Comparison of ENCODE assay signal across 8 cellular contexts in the genomic region with DNA sequence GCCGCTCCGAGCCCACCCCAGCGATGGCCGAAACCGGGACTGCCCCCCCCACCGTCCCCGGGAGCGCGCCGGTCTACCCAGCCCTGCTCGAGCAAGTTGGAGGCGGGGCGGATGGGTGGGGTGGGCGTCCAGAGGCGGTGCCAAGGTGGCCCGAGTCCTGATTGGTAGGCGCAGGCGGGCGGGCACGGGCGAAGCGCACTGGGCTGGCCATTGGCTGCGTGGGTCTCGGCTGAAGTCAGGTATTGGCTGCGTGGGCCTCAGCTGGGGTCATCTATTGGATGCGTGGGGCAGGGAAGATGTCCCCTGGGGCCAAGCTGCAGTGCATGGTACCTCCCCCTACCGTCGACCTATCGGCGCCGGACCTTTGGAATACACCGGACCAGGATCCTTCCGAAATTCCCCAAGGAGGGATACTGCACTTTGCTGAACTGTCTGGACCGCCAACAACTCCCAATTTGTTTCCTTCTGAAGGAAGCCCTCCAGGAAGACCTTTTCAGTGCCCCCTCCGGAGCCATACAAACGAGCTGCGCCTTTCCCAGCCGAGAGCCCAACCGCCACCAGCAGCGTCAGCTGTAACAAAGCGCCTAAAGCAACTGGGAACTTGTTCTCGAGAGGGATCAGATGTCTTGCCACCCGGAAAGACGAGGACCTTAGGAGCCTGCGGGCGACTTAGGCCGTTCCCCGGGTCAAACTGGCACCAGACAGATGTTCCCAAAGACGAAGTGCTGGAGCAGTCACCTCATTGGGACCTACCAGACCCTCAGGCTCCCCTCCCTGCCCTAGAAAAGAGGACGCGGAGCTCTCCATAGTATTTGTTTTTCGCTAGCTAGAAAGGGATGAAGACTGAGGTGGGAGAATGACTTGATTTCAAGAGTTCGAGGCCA. TPM values are rescaled to one million over a fixed set of nuclear protein-coding genes. Genes with fewer than 3 reads are reported as not detected.
DNase-seq lines count a peak whose midpoint lies in the region; ATAC-seq and TF ChIP-seq lines count a peak whose summit lies in the region.

A gene with protein sequence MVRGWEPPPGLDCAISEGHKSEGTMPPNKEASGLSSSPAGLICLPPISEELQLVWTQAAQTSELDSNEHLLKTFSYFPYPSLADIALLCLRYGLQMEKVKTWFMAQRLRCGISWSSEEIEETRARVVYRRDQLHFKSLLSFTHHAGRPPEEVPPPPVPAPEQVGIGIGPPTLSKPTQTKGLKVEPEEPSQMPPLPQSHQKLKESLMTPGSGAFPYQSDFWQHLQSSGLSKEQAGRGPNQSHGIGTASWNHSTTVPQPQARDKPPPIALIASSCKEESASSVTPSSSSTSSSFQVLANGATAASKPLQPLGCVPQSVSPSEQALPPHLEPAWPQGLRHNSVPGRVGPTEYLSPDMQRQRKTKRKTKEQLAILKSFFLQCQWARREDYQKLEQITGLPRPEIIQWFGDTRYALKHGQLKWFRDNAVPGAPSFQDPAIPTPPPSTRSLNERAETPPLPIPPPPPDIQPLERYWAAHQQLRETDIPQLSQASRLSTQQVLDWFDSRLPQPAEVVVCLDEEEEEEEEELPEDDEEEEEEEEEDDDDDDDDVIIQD (minus strand): TSS at position 113 of the 884 bp plus-strand sequence. CDS start 180 bp downstream, outside the sequence.

- H3K4me1 Mint-ChIP-seq in chondrocyte (ENCODE audit: low read depth): peaks cover 23% of the 10 kb centered on the region

- DNase-seq in AML-193 (lab: John Stamatoyannopoulos, UW): peak; percentile 94 to 95
- peak; percentile 95 for DNase-seq in NCI-H510A (lab: John Stamatoyannopoulos, UW)
- DNase-seq in activated CD4-positive, alpha-beta T cell treated with anti-CD3 and anti-CD28 coated beads for 1 hour: peak; percentile 95
- peak; percentile 99 for DNase-seq in chondrocyte (ENCODE audit: low spot score)
- DNase-seq in kidney tubule cell (ENCODE audit: low spot score): peak; percentile 99
- DNase-seq in stimulated activated CD4-positive, alpha-beta T cell treated with anti-CD3 and anti-CD28 coated beads, Interleukin-1b, Interleukin-23, amount 100 ng/mL, for 24 hours (ENCODE audit: low read depth in 4 of 4, low spot score in 1 of 4): peak; percentile 92 to 99 (median 98)

- TF ChIP-seq POLR2A in GM19099 (IDR thresholded peaks at IDR 0.05; ENCODE audit: extremely low read depth, insufficient read length, low read depth): peak; percentile 76

- ATAC-seq in HG03432 (IDR thresholded peaks at IDR 0.05; ENCODE audit: unreplicated experiment): peak; percentile 99

- H3K36me3 Mint-ChIP-seq in chondrocyte (ENCODE audit: low read depth): no peaks in the 10 kb centered on the region

- TF ChIP-seq CTCF in chondrocyte (IDR thresholded peaks at IDR 0.05): peak; percentile 55

- H3K4me3 Mint-ChIP-seq in chondrocyte (ENCODE audit: unreplicated experiment): peak within 1 kb of the TSS; percentile 91

- peaks cover 2% of the 10 kb centered on the region for H3K27me3 Mint-ChIP-seq in chondrocyte (ENCODE audit: low read depth)

- H3K9me3 Mint-ChIP-seq in chondrocyte (ENCODE audit: low read depth): no peaks in the 10 kb centered on the region

- peak within 1 kb of the TSS; percentile 98 for H3K27ac Mint-ChIP-seq in chondrocyte (ENCODE audit: unreplicated experiment)

RNA-seq across cellular contexts. Expression of the gene that starts here (rescaled TPM):
- total RNA-seq in chondrocyte: 7.3 to 8.2 TPM (median 7.6 TPM) in 3 replicates

Comparison
In these comparisons a context has a peak if more than half of its experiments do, and no peak if none do; other contexts are left out.
1. Peak in every context shown above with its lines: DNase-seq and ATAC-seq.